16 cellular contexts compared by ENCODE assay signal in the genomic region with DNA sequence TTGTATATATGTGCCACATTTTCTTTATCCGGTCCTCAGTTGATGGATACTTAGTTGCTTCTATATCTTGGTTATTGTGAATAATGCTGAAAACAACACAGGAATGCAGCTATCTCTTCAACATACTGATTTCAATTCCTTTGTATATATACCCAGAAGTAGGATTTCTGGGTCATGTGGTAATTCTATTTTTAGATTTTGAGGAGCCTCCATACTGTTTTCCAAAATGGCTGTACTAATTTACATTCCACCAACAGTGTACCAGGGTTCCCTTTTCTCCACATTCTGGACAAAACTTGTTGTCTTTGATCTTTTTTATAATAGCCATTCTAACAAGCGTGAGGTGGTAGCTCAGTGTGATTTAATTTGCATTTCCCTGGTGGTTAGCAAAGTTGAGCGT. TPM values are rescaled to one million over a fixed set of nuclear protein-coding genes. Genes with fewer than 3 reads are reported as not detected.
DNase-seq lines count a peak whose midpoint lies in the region; ATAC-seq, FAIRE-seq and TF ChIP-seq lines count a peak whose summit lies in the region.
"Had no signal": no experiment of that assay in that cellular context is flagged by ENCODE, and none has a peak within 500 bp of the region (broad histone marks: within the 10 kb centered on the region; RNA-seq: fewer than 3 reads in every experiment).

No MANE protein-coding gene starts in this region.

- BruUV-seq in GM12878 (replicated peaks; lab: Mats Ljungman, UMichigan) = no TSS peak

- H3K4me1 Mint-ChIP-seq in activated CD4-positive, alpha-beta memory T cell treated with anti-CD3 and anti-CD28 coated beads for 36 hours (ENCODE audit: low read depth) = peaks cover 13% of the 10 kb centered on the region
- H3K4me1 Mint-ChIP-seq in activated CD4-positive, alpha-beta memory T cell treated with anti-CD3 and anti-CD28 coated beads, Interleukin-2, amount 10 ng/mL, durations not matched to agents 7 days and 5 days = peaks cover 28% of the 10 kb centered on the region
- H3K4me1 Mint-ChIP-seq in H9 = peaks cover 25 to 28% of the 10 kb centered on the region in 2 experiments
- H3K4me1 Mint-ChIP-seq in neural crest cell = peaks cover 31% of the 10 kb centered on the region

- no peak overlapping the region for H2AFZ ChIP-seq in H9 (ENCODE audit: low read length)
- H2AFZ ChIP-seq in GM12878 (ENCODE audit: control insufficient read depth, low read depth, low read length) = no peak overlapping the region

- FAIRE-seq in GM12878 (lab: Jason Lieb, UNC) = no peak
- FAIRE-seq: bronchial epithelial cell had no signal

- H3K23me2 ChIP-seq in H9 (ENCODE audit: insufficient read length, low read depth, low read length, poor library complexity, severe bottlenecking) = peaks cover 11% of the 10 kb centered on the region

- peaks cover 3% of the 10 kb centered on the region for H3K36me3 Mint-ChIP-seq in activated CD4-positive, alpha-beta memory T cell treated with anti-CD3 and anti-CD28 coated beads for 36 hours
- peaks cover 14% of the 10 kb centered on the region for H3K36me3 Mint-ChIP-seq in activated CD4-positive, alpha-beta memory T cell treated with anti-CD3 and anti-CD28 coated beads, Interleukin-2, amount 10 ng/mL, durations not matched to agents 7 days and 5 days (ENCODE audit: low read depth)
- H3K36me3 Mint-ChIP-seq in H9 (ENCODE audit: insufficient read depth in 1 of 3, low read depth in 3 of 3) = peaks cover 5 to 17% (median 14%) of the 10 kb centered on the region in 3 experiments; a peak in 6 of 7 replicates
- H3K36me3 Mint-ChIP-seq in neural crest cell (ENCODE audit: low read depth) = peaks cover 5% of the 10 kb centered on the region

- H3K14ac ChIP-seq in H9 (ENCODE audit: insufficient read depth, low read length) = no peak overlapping the region

- H3K9me3 ChIP-seq in H9 (ENCODE audit: control insufficient read depth, low read depth, low read length) = no peaks in the 10 kb centered on the region
- H3K9me3 ChIP-seq in GM12878 (replicated peaks; ENCODE audit: control insufficient read depth, insufficient read depth, low read length) = no peaks in the 10 kb centered on the region

- no peak overlapping the region for H2BK12ac ChIP-seq in H9 (ENCODE audit: insufficient read length, low read depth, low read length)

- TF ChIP-seq POLR2A in GM12878 (IDR thresholded peaks at IDR 0.05; ENCODE audit: low read depth, low read length) = no peak

- TF ChIP-seq CTCF in H9 (conservative IDR thresholded peaks at IDR 0.05) (no peak), GM12878 (IDR thresholded peaks at IDR 0.05 in 2 of 3, conservative IDR thresholded peaks at IDR 0.05 in 1 of 3; ENCODE audit: control insufficient read depth in 2 of 3, extremely low read depth in 1 of 3, insufficient read depth in 1 of 3, low read depth in 3 of 3, low read length in 3 of 3) (no peak), neural crest cell (conservative IDR thresholded peaks at IDR 0.05) (no peak)

- H3K4me1 ChIP-seq in H9 (ENCODE audit: insufficient read depth, low read length) (no peaks in the 10 kb centered on the region), GM12878 (ENCODE audit: control insufficient read depth, insufficient read depth, low read length) (peaks cover 4% of the 10 kb centered on the region)

- H3K79me2 ChIP-seq in H9 (ENCODE audit: insufficient read depth, low read length) (no peaks in the 10 kb centered on the region; the same call in 1 of the 2 replicates), GM12878 (ENCODE audit: control insufficient read depth, insufficient read depth, low read length) (peaks cover 8% of the 10 kb centered on the region)

- RAD21 ChIA-PET in GM12878 (lab: Charles Lee; ENCODE audit: unreplicated experiment) = interaction anchor here (0.7 to 3.0 kb wide), 19 partner anchors 12 to 347 kb away, joined by 3 to 42 read pairs (median 11); a partner anchor contains a TSS

- H4K8ac ChIP-seq in H9 (replicated peaks; ENCODE audit: insufficient read length, low read depth, low read length) = no peak overlapping the region

- TF ChIP-seq EP300 in GM12878 (IDR thresholded peaks at IDR 0.05; ENCODE audit: borderline replicate concordance in 1 of 2, control insufficient read depth in 1 of 2, low read depth in 2 of 2, low read length in 2 of 2) = no peak

- no peak overlapping the region for H3K18ac ChIP-seq in H9 (ENCODE audit: insufficient read length, low read depth, low read length)

- no peak for DNase-seq in activated CD4-positive, alpha-beta memory T cell treated with anti-CD3 and anti-CD28 coated beads for 36 hours
- DNase-seq in activated CD4-positive, alpha-beta memory T cell treated with anti-CD3 and anti-CD28 coated beads, Interleukin-2, amount 10 ng/mL, durations not matched to agents 7 days and 5 days = no peak
- DNase-seq in H9 (no peak), GM12878 (ENCODE audit: low read depth, low spot score) (no peak), neural crest cell (ENCODE audit: low read depth, low spot score) (no peak), HuH-7 (ENCODE audit: low spot score) (no peak), pons (ENCODE audit: low spot score) (no peak)
- DNase-seq: ACHN; DMS79; NCI-H1930; NCI-H69; occipital lobe; stimulated activated CD4-positive, alpha-beta T cell treated with anti-CD3 and anti-CD28 coated beads, Interleukin-12 subunit alpha, Interleukin-12 subunit beta, amount 100 ng/mL, for 4 hours had no signal

- no peak overlapping the region; the same call in 1 of the 2 replicates for H3K4me3 ChIP-seq in GM12878

- H3K4ac ChIP-seq in H9 (ENCODE audit: low read depth, low read length) = no peak overlapping the region

- H3K27me3 Mint-ChIP-seq in activated CD4-positive, alpha-beta memory T cell treated with anti-CD3 and anti-CD28 coated beads for 36 hours = no peaks in the 10 kb centered on the region
- no peaks in the 10 kb centered on the region for H3K27me3 Mint-ChIP-seq in activated CD4-positive, alpha-beta memory T cell treated with anti-CD3 and anti-CD28 coated beads, Interleukin-2, amount 10 ng/mL, durations not matched to agents 7 days and 5 days
- H3K27me3 Mint-ChIP-seq in H9 (ENCODE audit: low read depth) = no peaks in the 10 kb centered on the region
- no peaks in the 10 kb centered on the region for H3K27me3 Mint-ChIP-seq in neural crest cell (ENCODE audit: low read depth)

- no peak overlapping the region for H3K9ac ChIP-seq in H9 (ENCODE audit: extremely low read depth, insufficient read length, low read length)
- H3K9ac ChIP-seq in GM12878 (ENCODE audit: control insufficient read depth, insufficient read depth, low read length) = no peak overlapping the region

- H4K20me1 ChIP-seq in H9 (ENCODE audit: control insufficient read depth, insufficient read depth, insufficient read length) = no peaks in the 10 kb centered on the region
- H4K20me1 ChIP-seq in GM12878 (ENCODE audit: control insufficient read depth, insufficient read depth) = no peaks in the 10 kb centered on the region

- POLR2A ChIA-PET in activated CD4-positive, alpha-beta memory T cell treated with anti-CD3 and anti-CD28 coated beads for 36 hours (lab: Charles Lee) = interaction anchor here (0.7 to 1.9 kb wide), 3 partner anchors 200 to 247 kb away, joined by 3 to 39 read pairs (median 3); a partner anchor contains a TSS
- POLR2A ChIA-PET in activated CD4-positive, alpha-beta memory T cell treated with anti-CD3 and anti-CD28 coated beads, Interleukin-2, amount 10 ng/mL, durations not matched to agents 7 days and 5 days (lab: Charles Lee) = interaction anchor here (1.2 to 3.9 kb wide), 5 partner anchors 8 to 247 kb away, joined by 3 to 104 read pairs (median 5); a partner anchor contains a TSS
- POLR2A ChIA-PET in GM12878 (lab: Charles Lee) = interaction anchor here (0.5 to 1.0 kb wide), 3 partner anchors 192 to 300 kb away, joined by 3 to 6 read pairs (median 4); no protein-coding TSS in a partner anchor

- H3K4me2 ChIP-seq in H9 (ENCODE audit: insufficient read depth, insufficient read length, low read length) (no peak overlapping the region), GM12878 (ENCODE audit: control insufficient read depth, insufficient read depth) (peak overlapping the region; percentile 39)

- H3K79me1 ChIP-seq in H9 (ENCODE audit: insufficient read depth, low read depth, low read length, poor library complexity, severe bottlenecking) = no peaks in the 10 kb centered on the region

- H2AK5ac ChIP-seq in H9 (ENCODE audit: insufficient read length, low read length) = no peak overlapping the region

- H2BK120ac ChIP-seq in H9 (ENCODE audit: low read depth, low read length, poor library complexity, severe bottlenecking) = no peak overlapping the region

- H2BK5ac ChIP-seq in H9 (ENCODE audit: insufficient read length, low read length) = no peak overlapping the region

- no peak overlapping the region for H3K23ac ChIP-seq in H9 (ENCODE audit: insufficient read length, low read depth, low read length)

- in situ Hi-C loops in GM12878 (cut with MboI) = no loop called here

- no peak overlapping the region for H4K91ac ChIP-seq in H9 (ENCODE audit: insufficient read length, low read depth, low read length)

- intact Hi-C loops in activated CD4-positive, alpha-beta memory T cell treated with anti-CD3 and anti-CD28 coated beads for 36 hours (cut with micrococcal nuclease) = loop anchor here (10.0 kb wide), 1 partner anchor 499 kb away; no protein-coding TSS in a partner anchor
- intact Hi-C loops in GM12878 (cut with micrococcal nuclease; ENCODE audit: unreplicated experiment) = no loop called here

- H2BK20ac ChIP-seq in H9 (ENCODE audit: low read depth, low read length, poor library complexity, severe bottlenecking) = no peak overlapping the region

- H3K4me3 Mint-ChIP-seq in activated CD4-positive, alpha-beta memory T cell treated with anti-CD3 and anti-CD28 coated beads for 36 hours = no peak overlapping the region
- no peak overlapping the region for H3K4me3 Mint-ChIP-seq in activated CD4-positive, alpha-beta memory T cell treated with anti-CD3 and anti-CD28 coated beads, Interleukin-2, amount 10 ng/mL, durations not matched to agents 7 days and 5 days
- H3K4me3 Mint-ChIP-seq in H9 = peak overlapping the region; percentile 6 to 56; a peak in 3 of 5 replicates
- H3K4me3 Mint-ChIP-seq in neural crest cell = peak overlapping the region; percentile 78

- H2BK15ac ChIP-seq in H9 (ENCODE audit: low read depth, low read length) = no peak overlapping the region

- H3K9me3 Mint-ChIP-seq in activated CD4-positive, alpha-beta memory T cell treated with anti-CD3 and anti-CD28 coated beads for 36 hours = peaks cover 6% of the 10 kb centered on the region
- peaks cover 5% of the 10 kb centered on the region for H3K9me3 Mint-ChIP-seq in activated CD4-positive, alpha-beta memory T cell treated with anti-CD3 and anti-CD28 coated beads, Interleukin-2, amount 10 ng/mL, durations not matched to agents 7 days and 5 days
- H3K9me3 Mint-ChIP-seq in H9 (peaks cover 7% of the 10 kb centered on the region in 2 experiments; a peak in 3 of 5 replicates), neural crest cell (peaks cover 5% of the 10 kb centered on the region)

- H3K56ac ChIP-seq in H9 (ENCODE audit: insufficient read length, low read depth, low read length) = no peak overlapping the region

- no peaks in the 10 kb centered on the region for H3K36me3 ChIP-seq in GM12878 (ENCODE audit: control insufficient read depth in 2 of 2, insufficient read depth in 2 of 2, low read length in 1 of 2)

- H4K5ac ChIP-seq in H9 (ENCODE audit: insufficient read length, low read depth, low read length) = no peak overlapping the region

- no CpG with 5 or more reads among the region's 3 CpGs for WGBS in H9 (ENCODE audit: extremely low coverage, insufficient read length, low lambda C conversion rate)
- WGBS in GM12878 (ENCODE audit: insufficient coverage, insufficient replicate concordance, low lambda C conversion rate, missing lambda C conversion rate) = 43% methylated on average over 3 of the region's 3 CpGs

- H3K27ac Mint-ChIP-seq in activated CD4-positive, alpha-beta memory T cell treated with anti-CD3 and anti-CD28 coated beads for 36 hours = peak overlapping the region; percentile 49
- H3K27ac Mint-ChIP-seq in activated CD4-positive, alpha-beta memory T cell treated with anti-CD3 and anti-CD28 coated beads, Interleukin-2, amount 10 ng/mL, durations not matched to agents 7 days and 5 days = no peak overlapping the region
- H3K27ac Mint-ChIP-seq in H9 (no peak overlapping the region), neural crest cell (ENCODE audit: unreplicated experiment) (no peak overlapping the region)

- H3K27ac ChIP-seq in H9 (ENCODE audit: insufficient read length, low read depth, low read length) (no peak overlapping the region), GM12878 (ENCODE audit: control insufficient read depth, insufficient read depth) (no peak overlapping the region)

- H3K27me3 ChIP-seq in H9 (ENCODE audit: insufficient read depth, low read length) (no peaks in the 10 kb centered on the region), GM12878 (replicated peaks in 1 of 2; ENCODE audit: control insufficient read depth in 2 of 2, insufficient read depth in 2 of 2, low read length in 1 of 2) (no peaks in the 10 kb centered on the region)

- CTCF ChIA-PET in activated CD4-positive, alpha-beta memory T cell treated with anti-CD3 and anti-CD28 coated beads for 36 hours (lab: Charles Lee) = interaction anchor here (1.0 to 5.2 kb wide), 12 partner anchors 9 to 665 kb away, joined by 4 to 76 read pairs (median 12); a partner anchor contains a TSS
- CTCF ChIA-PET in activated CD4-positive, alpha-beta memory T cell treated with anti-CD3 and anti-CD28 coated beads, Interleukin-2, amount 10 ng/mL, durations not matched to agents 7 days and 5 days (lab: Charles Lee) = interaction anchor here (0.6 to 2.9 kb wide), 19 partner anchors 11 to 491 kb away, joined by 3 to 49 read pairs (median 11); a partner anchor contains a TSS
- CTCF ChIA-PET in GM12878 (lab: Yijun Ruan, JAX) = interaction anchor here (0.6 to 3.7 kb wide), 23 partner anchors 13 to 381 kb away, joined by 3 to 52 read pairs (median 9); a partner anchor contains a TSS

- ATAC-seq in GM12878 = no peak
- ATAC-seq in GM19467 (IDR thresholded peaks at IDR 0.05; ENCODE audit: unreplicated experiment) = no peak
- ATAC-seq: left lobe of liver had no signal

- no peak overlapping the region for H3T11ph ChIP-seq in H9 (ENCODE audit: low read length)

- SMC1A ChIA-PET in GM12878 (lab: Charles Lee; ENCODE audit: uncharacterized antibody, unreplicated experiment) = interaction anchor here (0.8 to 2.7 kb wide), 10 partner anchors 19 to 243 kb away, joined by 3 to 30 read pairs (median 8); no protein-coding TSS in a partner anchor

- no peak for TF ChIP-seq RAD21 in GM12878 (IDR thresholded peaks at IDR 0.05; ENCODE audit: insufficient read depth, low read depth, low read length)

RNA-seq across cellular contexts. Expression of a gene that starts 1.6 kb away (rescaled TPM):
- 10 to 100 TPM in 1 of 2 experiments, 1 to 10 TPM in 1; 9.9 to 10.4 TPM for total RNA-seq in activated CD4-positive, alpha-beta memory T cell treated with anti-CD3 and anti-CD28 coated beads for 36 hours
- 10 to 100 TPM; 10.0 to 10.5 TPM for total RNA-seq in activated CD4-positive, alpha-beta memory T cell treated with anti-CD3 and anti-CD28 coated beads, Interleukin-2, amount 10 ng/mL, durations not matched to agents 7 days and 5 days
- 14.3 and 14.6 TPM in 2 replicates for total RNA-seq in H9 (2021)
- 25.4 and 26.9 TPM in 2 replicates for total RNA-seq in GM12878 (2013; cell fraction: nucleolus; rRNA removed)
- 9.0 and 13.5 TPM in 2 replicates for total RNA-seq in GM12878 (2014; rRNA removed)
- 8.0 and 11.5 TPM in 2 replicates for total RNA-seq in GM12878 (2014; rRNA removed; fragmentation: Illumina TruSeq; extraction: Trizol)
- 7.8 and 8.3 TPM in 2 replicates for total RNA-seq in GM12878 (2021)
- polyA plus RNA-seq in GM12878 (2011; ENCODE audit: low read depth) = 5.4 TPM
- polyA plus RNA-seq in GM12878 (2011; rRNA removed) = 12.4 and 13.0 TPM in 2 replicates
- 8.6 and 9.1 TPM in 2 replicates for polyA plus RNA-seq in GM12878 (2011; cell fraction: cytosol; rRNA removed)
- polyA plus RNA-seq in GM12878 (2011; cell fraction: nucleus; rRNA removed) = 12.4 and 14.3 TPM in 2 replicates
- 7.0 and 9.8 TPM in 2 replicates for polyA plus RNA-seq in GM12878 (2012)
- polyA plus RNA-seq in GM12878 (2014; fragmentation: Illumina TruSeq; extraction: Trizol) = 8.3 and 10.4 TPM in 2 replicates
- polyA plus RNA-seq in GM12878 (2014; fragmentation: Nextera tagmentation; extraction: Ambion mirVana) = 1 to 10 TPM; 1.7 to 2.5 TPM
- polyA plus RNA-seq in GM12878 (2014; rRNA removed) = 8.5 and 9.7 TPM in 2 replicates
- polyA plus RNA-seq in GM12878 (2016; fragmentation: Nextera tagmentation; extraction: Ambion mirVana) = 10 to 100 TPM; 10.3 to 12.0 TPM
- polyA minus RNA-seq in GM12878 (2011; rRNA and poly(A)+ RNA removed) = 5.1 and 7.2 TPM in 2 replicates
- polyA minus RNA-seq in GM12878 (2011; cell fraction: cytosol; rRNA and poly(A)+ RNA removed) = 1.1 and 3.0 TPM in 2 replicates
- polyA minus RNA-seq in GM12878 (2011; cell fraction: nucleus; rRNA and poly(A)+ RNA removed) = 5.8 and 10.9 TPM in 2 replicates
- 8.8 and 10.3 TPM in 2 replicates for total RNA-seq in neural crest cell

RNA-seq across cellular contexts. Expression of a gene that starts 39.1 kb away (rescaled TPM):
- total RNA-seq in activated CD4-positive, alpha-beta memory T cell treated with anti-CD3 and anti-CD28 coated beads for 36 hours = 10 to 100 TPM; 88.0 to 94.9 TPM
- 10 to 100 TPM; 54.0 to 57.8 TPM for total RNA-seq in activated CD4-positive, alpha-beta memory T cell treated with anti-CD3 and anti-CD28 coated beads, Interleukin-2, amount 10 ng/mL, durations not matched to agents 7 days and 5 days
- total RNA-seq in H9 (2021) = 70.5 and 72.1 TPM in 2 replicates
- 19.6 and 24.1 TPM in 2 replicates for total RNA-seq in GM12878 (2013; cell fraction: nucleolus; rRNA removed)
- 75.6 and 79.8 TPM in 2 replicates for total RNA-seq in GM12878 (2014; rRNA removed)
- total RNA-seq in GM12878 (2014; rRNA removed; fragmentation: Illumina TruSeq; extraction: Trizol) = 102 and 103 TPM in 2 replicates
- 80.1 and 86.2 TPM in 2 replicates for total RNA-seq in GM12878 (2021)
- polyA plus RNA-seq in GM12878 (2011; ENCODE audit: low read depth) = 33.9 TPM
- 34.6 and 59.2 TPM in 2 replicates for polyA plus RNA-seq in GM12878 (2011; rRNA removed)
- polyA plus RNA-seq in GM12878 (2011; cell fraction: cytosol; rRNA removed) = 26.7 and 34.1 TPM in 2 replicates
- polyA plus RNA-seq in GM12878 (2011; cell fraction: nucleus; rRNA removed) = 18.7 and 25.9 TPM in 2 replicates
- polyA plus RNA-seq in GM12878 (2012) = 56.2 and 65.5 TPM in 2 replicates
- 101 and 110 TPM in 2 replicates for polyA plus RNA-seq in GM12878 (2014; fragmentation: Illumina TruSeq; extraction: Trizol)
- 10 to 100 TPM; 12.2 to 31.2 TPM for polyA plus RNA-seq in GM12878 (2014; fragmentation: Nextera tagmentation; extraction: Ambion mirVana)
- 86.3 and 86.9 TPM in 2 replicates for polyA plus RNA-seq in GM12878 (2014; rRNA removed)
- 100 to 1,000 TPM; 218 to 222 TPM for polyA plus RNA-seq in GM12878 (2016; fragmentation: Nextera tagmentation; extraction: Ambion mirVana)
- 3.4 and 5.5 TPM in 2 replicates for polyA minus RNA-seq in GM12878 (2011; rRNA and poly(A)+ RNA removed)
- polyA minus RNA-seq in GM12878 (2011; cell fraction: cytosol; rRNA and poly(A)+ RNA removed) = 8.8 and 9.9 TPM in 2 replicates
- polyA minus RNA-seq in GM12878 (2011; cell fraction: nucleus; rRNA and poly(A)+ RNA removed) = 8.1 and 14.2 TPM in 2 replicates
- total RNA-seq in neural crest cell = 54.7 and 63.6 TPM in 2 replicates

Comparison
In these comparisons a context has a peak if more than half of its experiments do, and no peak if none do; other contexts are left out.
1. H3K4me3 Mint-ChIP-seq: peak in H9 (2 of 2) and neural crest cell (single experiment); none in activated CD4-positive, alpha-beta memory T cell treated with anti-CD3 and anti-CD28 coated beads for 36 hours (single experiment) and activated CD4-positive, alpha-beta memory T cell treated with anti-CD3 and anti-CD28 coated beads, Interleukin-2, amount 10 ng/mL, durations not matched to agents 7 days and 5 days (single experiment).